2 cellular contexts compared by ENCODE assay signal in the genomic region with DNA sequence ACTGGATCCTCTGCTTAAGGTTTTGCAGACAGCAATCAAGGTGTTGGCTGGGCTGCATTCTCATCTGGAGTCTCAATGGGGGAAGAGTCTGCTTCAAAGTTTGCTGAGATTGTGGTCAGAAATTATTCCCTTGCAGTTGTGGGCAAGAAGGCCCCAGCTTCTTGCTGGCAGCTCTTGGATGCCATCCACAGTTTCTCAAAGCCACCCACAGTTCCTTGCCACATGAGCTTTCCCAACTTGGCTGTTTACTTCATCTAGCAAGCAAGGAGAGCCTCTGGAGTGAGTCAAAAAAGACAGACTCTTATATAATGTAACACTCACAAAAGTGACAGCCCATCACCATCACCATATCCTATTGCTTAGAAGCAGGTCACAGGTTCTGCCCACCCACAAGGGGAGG.
A peak's percentile ranks its signal among the peaks of the same experiment; 100 is the strongest.
TF ChIP-seq lines count a peak whose summit lies in the region.

No MANE protein-coding gene starts in this region.

TF ChIP-seq in GM23338, 12 proteins besides CTCF, POLR2A, EP300 and RAD21 (continued from another document):
- TF ChIP-seq CREB1 (CRISPR knock-in tag; IDR thresholded peaks at IDR 0.05; ENCODE audit: low read depth) = no peak
- no peak for TF ChIP-seq POLR2AphosphoS5 (IDR thresholded peaks at IDR 0.05; ENCODE audit: low read depth)
- TF ChIP-seq REST (IDR thresholded peaks at IDR 0.05; ENCODE audit: unreplicated experiment) = no peak
- no peak for TF ChIP-seq ZNF331 (CRISPR knock-in tag; IDR thresholded peaks at IDR 0.05; ENCODE audit: low read depth)
- TF ChIP-seq, protein P1, sequence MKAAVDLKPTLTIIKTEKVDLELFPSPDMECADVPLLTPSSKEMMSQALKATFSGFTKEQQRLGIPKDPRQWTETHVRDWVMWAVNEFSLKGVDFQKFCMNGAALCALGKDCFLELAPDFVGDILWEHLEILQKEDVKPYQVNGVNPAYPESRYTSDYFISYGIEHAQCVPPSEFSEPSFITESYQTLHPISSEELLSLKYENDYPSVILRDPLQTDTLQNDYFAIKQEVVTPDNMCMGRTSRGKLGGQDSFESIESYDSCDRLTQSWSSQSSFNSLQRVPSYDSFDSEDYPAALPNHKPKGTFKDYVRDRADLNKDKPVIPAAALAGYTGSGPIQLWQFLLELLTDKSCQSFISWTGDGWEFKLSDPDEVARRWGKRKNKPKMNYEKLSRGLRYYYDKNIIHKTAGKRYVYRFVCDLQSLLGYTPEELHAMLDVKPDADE (IDR thresholded peaks at IDR 0.05) = no peak

TF ChIP-seq in K562, 482 proteins besides CTCF, POLR2A, EP300 and RAD21:
- TF ChIP-seq, protein P2, sequence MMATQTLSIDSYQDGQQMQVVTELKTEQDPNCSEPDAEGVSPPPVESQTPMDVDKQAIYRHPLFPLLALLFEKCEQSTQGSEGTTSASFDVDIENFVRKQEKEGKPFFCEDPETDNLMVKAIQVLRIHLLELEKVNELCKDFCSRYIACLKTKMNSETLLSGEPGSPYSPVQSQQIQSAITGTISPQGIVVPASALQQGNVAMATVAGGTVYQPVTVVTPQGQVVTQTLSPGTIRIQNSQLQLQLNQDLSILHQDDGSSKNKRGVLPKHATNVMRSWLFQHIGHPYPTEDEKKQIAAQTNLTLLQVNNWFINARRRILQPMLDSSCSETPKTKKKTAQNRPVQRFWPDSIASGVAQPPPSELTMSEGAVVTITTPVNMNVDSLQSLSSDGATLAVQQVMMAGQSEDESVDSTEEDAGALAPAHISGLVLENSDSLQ (IDR thresholded peaks at IDR 0.05) = peak; percentile 36; the same call in 1 of the 2 replicates
- TF ChIP-seq ZNF586 (CRISPR knock-in tag; conservative IDR thresholded peaks at IDR 0.05) = no peak
